Comparison of ENCODE assay signal across 8 cellular contexts in genomic region chr9:129080608-129081387, GRCh38. TPM values are rescaled to one million over a fixed set of nuclear protein-coding genes. Genes with fewer than 3 reads are reported as not detected.
DNase-seq lines count a peak whose midpoint lies in the region; ATAC-seq and TF ChIP-seq lines count a peak whose summit lies in the region.

DOLPP1 (plus strand) TSS chr9:129081111; CDS start chr9:129081132, 21 bp downstream.

- intact Hi-C loops in testis (cut with DNase I; ENCODE audit: low total_unique reads): no loop called here

- 1% methylated on average over 18 to 64 of the region's 70 CpGs for WGBS in testis, 2 donors

- no peaks in the 10 kb centered on the region for H3K9me3 Mint-ChIP-seq in activated naive CD4-positive, alpha-beta T cell treated with anti-CD3 and anti-CD28 coated beads, Interleukin-2, amount 50 U/mL, for 72 hours

- no peaks in the 10 kb centered on the region for H3K36me3 Mint-ChIP-seq in activated naive CD4-positive, alpha-beta T cell treated with anti-CD3 and anti-CD28 coated beads, Interleukin-2, amount 50 U/mL, for 72 hours

- H3K27me3 ChIP-seq in testis: no peaks in the 10 kb centered on the region

- ATAC-seq in HG02610 (IDR thresholded peaks at IDR 0.05; ENCODE audit: unreplicated experiment): peak; percentile 95
- peak; percentile 96 to 98 for ATAC-seq in activated naive CD4-positive, alpha-beta T cell treated with anti-CD3 and anti-CD28 coated beads, Interleukin-2, amount 50 U/mL, for 72 hours

- no peaks in the 10 kb centered on the region for H3K36me3 ChIP-seq in testis (ENCODE audit: low read depth, missing control alignments)

- H3K4me1 ChIP-seq in testis: peaks cover 12% of the 10 kb centered on the region

- no peaks in the 10 kb centered on the region for H3K9me3 ChIP-seq in testis

- peak within 1 kb of the TSS; percentile 81 to 91 for H3K27ac ChIP-seq in testis

- peak in 2 of 3 experiments; percentile 23 to 27 for TF ChIP-seq CTCF in testis (IDR thresholded peaks at IDR 0.05)

- H3K4me3 ChIP-seq in GM08714 (ENCODE audit: low read length): peak within 1 kb of the TSS; percentile 92
- H3K4me3 ChIP-seq in testis: peak within 1 kb of the TSS; percentile 86

- no peak for TF ChIP-seq POLR2A in testis (IDR thresholded peaks at IDR 0.05)

- H3K27ac Mint-ChIP-seq in activated naive CD4-positive, alpha-beta T cell treated with anti-CD3 and anti-CD28 coated beads, Interleukin-2, amount 50 U/mL, for 72 hours: peak within 1 kb of the TSS; percentile 77 to 90

- DNase-seq in NCI-H1092 treated with DMSO at 0.1 percent for 48 hours (lab: John Stamatoyannopoulos, UW) (peak; percentile 99), SKM-1 (lab: John Stamatoyannopoulos, UW; ENCODE audit: unreplicated experiment) (peak; percentile 95), glomerular endothelial cell (ENCODE audit: extremely low read depth, low read depth, low spot score) (peak; percentile 87), occipital lobe (lab: John Stamatoyannopoulos, UW) (peak; percentile 97), testis (peak; percentile 99)
- DNase-seq in activated naive CD4-positive, alpha-beta T cell treated with anti-CD3 and anti-CD28 coated beads, Interleukin-2, amount 50 U/mL, for 72 hours (ENCODE audit: low spot score in 2 of 2): peak; percentile 98 to 100

RNA-seq across cellular contexts. Expression of gene DOLPP1, which starts in this region (rescaled TPM):
- 10 to 100 TPM; 11.6 to 36.1 TPM for total RNA-seq in activated naive CD4-positive, alpha-beta T cell treated with anti-CD3 and anti-CD28 coated beads, Interleukin-2, amount 50 U/mL, for 72 hours
- total RNA-seq in glomerular endothelial cell (13.8 and 15.6 TPM in 2 replicates), occipital lobe (16.5 TPM), testis (10 to 100 TPM; 14.0 to 14.4 TPM)
- 17.9 TPM for polyA plus RNA-seq in testis (ENCODE audit: insufficient read depth, low read depth, low replicate concordance)

Comparison
In these comparisons a context has a peak if more than half of its experiments do, and no peak if none do; other contexts are left out.
1. Peak in every context shown above with its lines: DNase-seq, ATAC-seq, H3K4me3 ChIP-seq and H3K27ac ChIP-seq.